15 cellular contexts compared by ENCODE assay signal in the genomic region with DNA sequence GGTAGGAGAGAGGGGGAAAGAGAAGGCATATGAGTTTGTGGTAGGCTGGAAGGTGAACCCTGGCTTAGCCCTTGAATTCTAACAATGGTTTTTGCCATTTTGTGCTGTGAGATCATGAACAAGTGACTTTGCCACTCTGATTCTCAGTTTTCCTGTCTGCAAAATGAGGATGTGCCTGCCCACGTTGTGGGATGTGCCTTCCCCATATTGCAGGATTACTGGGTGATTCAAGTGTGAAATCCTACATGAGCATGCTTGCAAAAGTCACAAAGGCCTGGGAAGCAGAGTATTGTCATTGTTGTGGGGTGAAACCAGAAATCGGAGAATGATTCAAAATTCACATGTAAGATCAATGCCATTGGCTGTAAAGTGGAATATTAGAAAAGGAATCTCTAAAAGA. TPM values are rescaled to one million over a fixed set of nuclear protein-coding genes. Genes with fewer than 3 reads are reported as not detected.
"Had no signal": no experiment of that assay in that cellular context is flagged by ENCODE, and none has a peak within 500 bp of the region (broad histone marks: within the 10 kb centered on the region; RNA-seq: fewer than 3 reads in every experiment).

No MANE protein-coding gene starts in this region.

- H3K4me3 ChIP-seq: breast epithelium, colonic mucosa, gastrocnemius medialis, mucosa of descending colon, prostate gland had no signal

- H3K27ac ChIP-seq: breast epithelium, colonic mucosa, gastrocnemius medialis, prostate gland had no signal

- H3K27me3 ChIP-seq: breast epithelium, colonic mucosa, gastrocnemius medialis had no signal

- H3K36me3 ChIP-seq: breast epithelium, colonic mucosa, gastrocnemius medialis, prostate gland had no signal

- ATAC-seq: activated CD8-positive, alpha-beta memory T cell treated with anti-CD3 and anti-CD28 coated beads, Interleukin-2, amount 10 ng/mL, durations not matched to agents 7 days and 5 days; gastrocnemius medialis; mucosa of descending colon; natural killer cell treated with Interleukin-12 subunit alpha and Interleukin-12 subunit beta and Interleukin-15 and Interleukin-18, amount 100 ng/mL, for 72 hours had no signal

- H3K4me1 ChIP-seq: breast epithelium, colonic mucosa, gastrocnemius medialis, prostate gland had no signal

- DNase-seq: activated CD4-positive, alpha-beta T cell treated with anti-CD3 and anti-CD28 coated beads, Interleukin-2, amount 50 U/mL, for 48 hours; activated CD4-positive, CD25-positive, alpha-beta regulatory T cell treated with anti-CD3 and anti-CD28 coated beads, Interleukin-2, amount 50 U/mL, for 72 hours; activated CD8-positive, alpha-beta memory T cell treated with anti-CD3 and anti-CD28 coated beads, Interleukin-2, amount 10 ng/mL, durations not matched to agents 7 days and 5 days; activated gamma-delta T cell; activated T-cell treated with anti-CD3 and anti-CD28 coated beads, Interleukin-2, amount 50 U/mL, for 48 hours; colonic mucosa; effector memory CD4-positive, alpha-beta T cell; gastrocnemius medialis; mucosa of descending colon; occipital lobe; stimulated activated CD4-positive, alpha-beta T cell treated with anti-CD3 and anti-CD28 coated beads, Interleukin-2, amount 100 ng/mL, for 48 hours had no signal

- H3K9me3 ChIP-seq: breast epithelium, colonic mucosa, gastrocnemius medialis, mucosa of descending colon, prostate gland had no signal

RNA-seq across cellular contexts. Expression of gene TVP23A, which starts 28.6 kb away (rescaled TPM):
- total RNA-seq: activated CD8-positive, alpha-beta memory T cell treated with anti-CD3 and anti-CD28 coated beads, Interleukin-2, amount 10 ng/mL, durations not matched to agents 7 days and 5 days; gastrocnemius medialis; T-helper 2 cell treated with Interferon-gamma antibody and Interleukin-4, amounts not matched to agents 100 ng/mL and 5 ng/mL, for 36 hours had no signal
